In the genomic region with DNA sequence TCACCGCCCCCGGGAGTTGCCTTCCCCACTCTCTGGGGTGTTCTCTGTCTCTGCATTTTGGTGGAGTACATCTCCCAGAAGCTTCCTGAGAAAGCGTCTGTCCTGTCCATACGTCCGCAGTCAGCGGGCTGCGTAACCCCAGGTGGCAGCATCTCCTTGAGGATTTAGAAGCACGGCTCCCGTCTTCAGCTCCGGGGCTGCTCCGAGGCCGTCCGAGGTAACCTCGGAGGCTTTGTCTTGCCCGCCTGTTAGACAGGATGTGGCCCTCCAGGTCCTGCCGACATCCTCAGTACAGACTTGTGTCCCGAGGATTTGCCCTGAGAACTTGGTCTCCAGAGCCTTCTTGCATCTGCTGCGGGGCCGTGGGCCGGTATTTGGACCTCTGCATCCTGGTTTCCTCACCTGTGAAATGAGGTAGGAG, we compare ENCODE assay signal across 19 cellular contexts. TPM values are rescaled to one million over a fixed set of nuclear protein-coding genes. Genes with fewer than 3 reads are reported as not detected.
DNase-seq lines count a peak whose midpoint lies in the region; ATAC-seq and TF ChIP-seq lines count a peak whose summit lies in the region.
"Had no signal": no experiment of that assay in that cellular context is flagged by ENCODE, and none has a peak within 500 bp of the region (broad histone marks: within the 10 kb centered on the region; RNA-seq: fewer than 3 reads in every experiment).

No MANE protein-coding gene starts in this region.

- H3K27me3 ChIP-seq in suprapubic skin (no peaks in the 10 kb centered on the region), tibial nerve (no peaks in the 10 kb centered on the region), PC-3 (ENCODE audit: low read length) (no peaks in the 10 kb centered on the region)

- H3K79me2 ChIP-seq in PC-3 (ENCODE audit: low read length): no peaks in the 10 kb centered on the region

- CTCF ChIA-PET in PC-3 (lab: Charles Lee): no interaction called here

- H3K36me3 Mint-ChIP-seq in chondrocyte (ENCODE audit: low read depth): peaks cover 43% of the 10 kb centered on the region

- H2AFZ ChIP-seq in PC-3 (ENCODE audit: low read length): no peak overlapping the region
- H2AFZ ChIP-seq: GM23338 had no signal

- TF ChIP-seq CTCF in chondrocyte (IDR thresholded peaks at IDR 0.05): no peak
- no peak for TF ChIP-seq CTCF in suprapubic skin (IDR thresholded peaks at IDR 0.05)
- no peak for TF ChIP-seq CTCF in tibial nerve (IDR thresholded peaks at IDR 0.05)
- TF ChIP-seq CTCF in PC-3 (conservative IDR thresholded peaks at IDR 0.05; ENCODE audit: low read depth, low read length): no peak

- no peaks in the 10 kb centered on the region for H3K4me1 Mint-ChIP-seq in chondrocyte (ENCODE audit: low read depth)
- H3K4me1 Mint-ChIP-seq: GM23338 had no signal

- peaks cover 2% of the 10 kb centered on the region for H3K9me3 Mint-ChIP-seq in chondrocyte (ENCODE audit: low read depth)

- no peaks in the 10 kb centered on the region for H3K4me1 ChIP-seq in suprapubic skin
- H3K4me1 ChIP-seq in tibial nerve: peaks cover 0 to 13% (median 0%) of the 10 kb centered on the region in 4 donors
- no peaks in the 10 kb centered on the region for H3K4me1 ChIP-seq in PC-3 (ENCODE audit: insufficient read depth, low read length)

- H3K9me2 ChIP-seq in PC-3 (replicated peaks; ENCODE audit: low read length): no peaks in the 10 kb centered on the region

- H4K20me1 ChIP-seq in PC-3 (ENCODE audit: low read length): no peaks in the 10 kb centered on the region

- no peak overlapping the region for H3K27ac ChIP-seq in suprapubic skin
- peak overlapping the region in 2 of 4 donors; percentile 55 for H3K27ac ChIP-seq in tibial nerve
- H3K27ac ChIP-seq in PC-3 (ENCODE audit: low read length): no peak overlapping the region
- H3K27ac ChIP-seq: C4-2B, HL-60 had no signal

- H3K27me3 Mint-ChIP-seq in chondrocyte (ENCODE audit: low read depth): no peaks in the 10 kb centered on the region

- TF ChIP-seq POLR2A in suprapubic skin (IDR thresholded peaks at IDR 0.05): no peak
- no peak for TF ChIP-seq POLR2A in tibial nerve (IDR thresholded peaks at IDR 0.05)

- POLR2A ChIA-PET in PC-3 (lab: Charles Lee; ENCODE audit: unreplicated experiment): no interaction called here

- no peak overlapping the region for H3K4me3 ChIP-seq in suprapubic skin
- H3K4me3 ChIP-seq in tibial nerve: no peak overlapping the region
- H3K4me3 ChIP-seq in PC-3 (ENCODE audit: low read length): no peak overlapping the region
- H3K4me3 ChIP-seq: GM23338 had no signal

- peak; percentile 62 for DNase-seq in Right ventricle myocardium inferior (ENCODE audit: missing footprints)
- DNase-seq in left ventricle myocardium superior: no peak
- peak; percentile 81 for DNase-seq in chondrocyte (ENCODE audit: low spot score)
- DNase-seq in mesenteric fat pad (ENCODE audit: low spot score): peak; percentile 71
- DNase-seq in suprapubic skin (ENCODE audit: low spot score in 2 of 2): peak; percentile 41 to 59
- no peak for DNase-seq in SW480 (ENCODE audit: low spot score)
- DNase-seq in tibial nerve (ENCODE audit: low spot score in 2 of 2): no peak
- no peak for DNase-seq in PC-3
- DNase-seq: GF-D8, NCI-H1417, NCI-H2029, NCI-H2171, NCI-H446 treated with DMSO at 0.1 percent for 48 hours, OCI-M1, RPMI8226 had no signal

- intact Hi-C loops in Right ventricle myocardium inferior (cut with DNase I) (no loop called here), left ventricle myocardium superior (cut with micrococcal nuclease) (no loop called here), PC-3 (cut with micrococcal nuclease) (no loop called here)

- H3K27ac Mint-ChIP-seq in chondrocyte (ENCODE audit: unreplicated experiment): no peak overlapping the region
- H3K27ac Mint-ChIP-seq: GM23338 had no signal

- H3K4me2 ChIP-seq in PC-3 (ENCODE audit: low read length): no peak overlapping the region
- H3K4me2 ChIP-seq: GM23338 had no signal

- no peaks in the 10 kb centered on the region for H3F3A ChIP-seq in PC-3 (ENCODE audit: low read length, unreplicated experiment)

- no peak overlapping the region for H3K9ac ChIP-seq in PC-3 (ENCODE audit: low read length)

- BruUV-seq in PC-3 (replicated peaks; lab: Mats Ljungman, UMichigan): no TSS peak

- H3K9me3 ChIP-seq in suprapubic skin: peaks cover 6% of the 10 kb centered on the region
- peaks cover 0 to 10% (median 0%) of the 10 kb centered on the region in 4 donors for H3K9me3 ChIP-seq in tibial nerve
- H3K9me3 ChIP-seq in PC-3 (ENCODE audit: low read length): no peaks in the 10 kb centered on the region

- no peak overlapping the region for H3K4me3 Mint-ChIP-seq in chondrocyte (ENCODE audit: unreplicated experiment)
- H3K4me3 Mint-ChIP-seq: GM23338 had no signal

- WGBS in suprapubic skin: 91% methylated on average over 16 of the region's 20 CpGs
- 66 to 72% methylated on average over 20 of the region's 20 CpGs for whole genome bisulfite sequencing in tibial nerve, 2 donors

- TF ChIP-seq EP300 in suprapubic skin (IDR thresholded peaks at IDR 0.05) (no peak), tibial nerve (IDR thresholded peaks at IDR 0.05) (no peak)

- ATAC-seq in Right ventricle myocardium inferior: no peak
- ATAC-seq in left ventricle myocardium superior: no peak
- ATAC-seq in PC-3: no peak
- ATAC-seq: GM23338 had no signal

- H3K36me3 ChIP-seq in suprapubic skin (peaks cover 84% of the 10 kb centered on the region), tibial nerve (peaks cover 0 to 97% (median 0%) of the 10 kb centered on the region in 3 donors), PC-3 (ENCODE audit: low read depth, low read length) (peaks cover 7% of the 10 kb centered on the region)

RNA-seq across cellular contexts. Expression of a gene that starts 58.4 kb away (rescaled TPM):
- 8.4 TPM for total RNA-seq in Right ventricle myocardium inferior
- 10.2 TPM for total RNA-seq in left ventricle myocardium superior
- total RNA-seq in chondrocyte: 20.0 to 21.0 TPM (median 20.9 TPM) in 3 replicates
- total RNA-seq in mesenteric fat pad: 20.8 TPM
- 10 to 100 TPM; 18.6 to 35.3 (median 27.4) TPM for total RNA-seq in suprapubic skin
- total RNA-seq in tibial nerve: 10 to 100 TPM; 18.1 to 40.5 (median 25.7) TPM
- total RNA-seq in PC-3 (2014; rRNA removed): 31.7 and 39.3 TPM in 2 replicates

RNA-seq across cellular contexts. Expression of a gene that starts 59.7 kb away (rescaled TPM):
- not detected for total RNA-seq in Right ventricle myocardium inferior
- not detected for total RNA-seq in left ventricle myocardium superior
- not detected in 3 replicates for total RNA-seq in chondrocyte
- 0.51 TPM for total RNA-seq in mesenteric fat pad
- not detected for total RNA-seq in suprapubic skin
- under 1 TPM in 3 of 4 donors, not detected in 1; 0.60 to 0.84 (median 0.78) TPM for total RNA-seq in tibial nerve
- total RNA-seq in PC-3 (2014; rRNA removed): not detected in 2 replicates
- total RNA-seq: Daoy had no signal

Comparison
In these comparisons a context has a peak if more than half of its experiments do, and no peak if none do; other contexts are left out.
1. DNase-seq: peak in Right ventricle myocardium inferior (single experiment), chondrocyte (single experiment), mesenteric fat pad (single experiment) and suprapubic skin (2 of 2); none in left ventricle myocardium superior (single experiment), SW480 (single experiment), tibial nerve (0 of 2) and PC-3 (single experiment).